Comparison of ENCODE assay signal across 8 cellular contexts in the genomic region with DNA sequence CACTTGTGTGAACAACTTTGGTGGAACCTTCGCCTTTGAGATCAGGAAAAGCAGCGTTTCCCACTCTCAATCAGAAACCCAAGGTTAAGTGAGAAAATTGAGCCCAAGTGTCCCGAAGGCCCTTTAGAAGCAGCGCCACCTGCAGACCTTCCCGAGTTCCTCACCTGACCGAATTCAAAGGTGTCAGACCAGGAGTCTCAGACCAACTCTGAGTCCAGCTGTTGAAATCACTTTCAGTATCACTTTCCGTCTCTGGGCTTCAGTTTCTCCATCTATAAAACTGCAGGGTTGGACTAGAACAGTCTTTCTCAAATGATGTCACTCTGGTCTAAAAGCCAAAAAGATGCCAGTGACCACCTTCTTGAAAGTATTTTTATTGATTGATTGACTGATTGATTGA. TPM values are rescaled to one million over a fixed set of nuclear protein-coding genes. Genes with fewer than 3 reads are reported as not detected.
DNase-seq lines count a peak whose midpoint lies in the region; ATAC-seq and TF ChIP-seq lines count a peak whose summit lies in the region.

No MANE protein-coding gene starts in this region.

- no peak overlapping the region for H3K4me2 ChIP-seq in DND-41 (ENCODE audit: insufficient read depth, low read length)

- H3K9me3 ChIP-seq in DND-41 (ENCODE audit: insufficient read depth, low read length, severe bottlenecking) (no peaks in the 10 kb centered on the region), esophagus muscularis mucosa (no peaks in the 10 kb centered on the region)

- H3K27ac ChIP-seq in DND-41 (ENCODE audit: low read length) (no peak overlapping the region), esophagus muscularis mucosa (replicated peaks in 1 of 4) (no peak overlapping the region)

- H3K27me3 ChIP-seq in DND-41 (ENCODE audit: insufficient read depth, low read length, poor library complexity) = no peaks in the 10 kb centered on the region
- no peaks in the 10 kb centered on the region for H3K27me3 ChIP-seq in esophagus muscularis mucosa

- H3K4me3 ChIP-seq in DND-41 (ENCODE audit: low read depth in 1 of 2, low read length in 2 of 2) (no peak overlapping the region), esophagus muscularis mucosa (no peak overlapping the region)

- TF ChIP-seq CTCF in DND-41 (IDR thresholded peaks at IDR 0.05; ENCODE audit: borderline replicate concordance, extremely low read depth, low read length, poor library complexity, severe bottlenecking) (peak; percentile 33), esophagus muscularis mucosa (IDR thresholded peaks at IDR 0.05) (peak in 1 of 3 experiments; percentile 4)

- H3K36me3 ChIP-seq in DND-41 (ENCODE audit: insufficient read depth, low read length) = no peaks in the 10 kb centered on the region
- H3K36me3 ChIP-seq in esophagus muscularis mucosa = no peaks in the 10 kb centered on the region

- ATAC-seq in DND-41 (ENCODE audit: insufficient read depth, low read depth) = no peak
- ATAC-seq in GM19043 (IDR thresholded peaks at IDR 0.05; ENCODE audit: low read depth, unreplicated experiment) = peak; percentile 87
- peak; percentile 75 for ATAC-seq in HG03060 (IDR thresholded peaks at IDR 0.05; ENCODE audit: low read depth, unreplicated experiment)

- no peaks in the 10 kb centered on the region for H4K20me1 ChIP-seq in DND-41 (ENCODE audit: insufficient read depth, low read length)

- intact Hi-C loops in esophagus muscularis mucosa (cut with DNase I) = no loop called here

- WGBS in esophagus muscularis mucosa = 37% methylated on average over 7 of the region's 7 CpGs

- no peaks in the 10 kb centered on the region for H3K79me2 ChIP-seq in DND-41 (ENCODE audit: insufficient read depth, low read length)

- DNase-seq in DND-41 (no peak), SW480 (ENCODE audit: low spot score) (peak; percentile 33), kidney tubule cell (ENCODE audit: low spot score) (peak; percentile 41), NCI-H2227 treated with DMSO at 0.1 percent for 48 hours (lab: John Stamatoyannopoulos, UW) (no peak), esophagus muscularis mucosa (ENCODE audit: extremely low spot score) (no peak), UCSD-AML1 (lab: John Stamatoyannopoulos, UW; ENCODE audit: unreplicated experiment) (no peak)

- TF ChIP-seq EP300 in esophagus muscularis mucosa (IDR thresholded peaks at IDR 0.05) = no peak

- H2AFZ ChIP-seq in DND-41 (ENCODE audit: low read depth, low read length) = no peak overlapping the region

- H3K9ac ChIP-seq in DND-41 (ENCODE audit: low read depth, low read length) = no peak overlapping the region

- TF ChIP-seq POLR2A in esophagus muscularis mucosa (IDR thresholded peaks at IDR 0.05; ENCODE audit: low read depth) = no peak

- H3K4me1 ChIP-seq in DND-41 (ENCODE audit: insufficient read depth, low read length) (no peaks in the 10 kb centered on the region), esophagus muscularis mucosa (no peaks in the 10 kb centered on the region)

RNA-seq across cellular contexts. Expression of a gene that starts 31.7 kb away (rescaled TPM):
- total RNA-seq in esophagus muscularis mucosa = 100 to 1,000 TPM; 135 to 143 (median 138) TPM

Comparison
In these comparisons a context has a peak if more than half of its experiments do, and no peak if none do; other contexts are left out.
1. DNase-seq: peak in SW480 (single experiment) and kidney tubule cell (single experiment); none in DND-41 (single experiment), NCI-H2227 treated with DMSO at 0.1 percent for 48 hours (single experiment), esophagus muscularis mucosa (single experiment) and UCSD-AML1 (single experiment).